ENCODE assay signal across 16 cellular contexts in genomic region chr5:141609044-141609443, GRCh38. TPM values are rescaled to one million over a fixed set of nuclear protein-coding genes. Genes with fewer than 3 reads are reported as not detected.
A peak's percentile ranks its signal among the peaks of the same experiment; 100 is the strongest.
DNase-seq lines count a peak whose midpoint lies in the region; ATAC-seq, FAIRE-seq and TF ChIP-seq lines count a peak whose summit lies in the region.
"Had no signal": no experiment of that assay in that cellular context is flagged by ENCODE, and none has a peak within 500 bp of the region (broad histone marks: within the 10 kb centered on the region; RNA-seq: fewer than 3 reads in every experiment).

No MANE protein-coding gene starts in this region.

- peak overlapping the region; percentile 3 for H3K4me3 ChIP-seq in CD8-positive, alpha-beta memory T cell (ENCODE audit: low read length)
- H3K4me3 ChIP-seq in HepG2 (replicated peaks in 1 of 3; ENCODE audit: insufficient read depth in 1 of 3, low read depth in 2 of 3, low read length in 3 of 3) (peak overlapping the region; percentile 24 to 49 (median 43); a peak in 5 of 6 replicates), tibial artery (no peak overlapping the region)

- H3K9me3 ChIP-seq in CD8-positive, alpha-beta memory T cell (ENCODE audit: low read length): no peaks in the 10 kb centered on the region
- no peaks in the 10 kb centered on the region for H3K9me3 ChIP-seq in HepG2 (ENCODE audit: low read length)
- no peaks in the 10 kb centered on the region for H3K9me3 ChIP-seq in tibial artery

- H3K27me3 ChIP-seq in CD8-positive, alpha-beta memory T cell (ENCODE audit: insufficient read depth, low read length, poor library complexity, severe bottlenecking): no peaks in the 10 kb centered on the region
- H3K27me3 ChIP-seq in HepG2 (ENCODE audit: control insufficient read depth in 1 of 2, insufficient read depth in 2 of 2, low read length in 2 of 2): no peaks in the 10 kb centered on the region
- H3K27me3 ChIP-seq in tibial artery: no peaks in the 10 kb centered on the region

- no peak for DNase-seq in CD8-positive, alpha-beta memory T cell
- no peak for DNase-seq in activated CD8-positive, alpha-beta T cell treated with anti-CD3 and anti-CD28 coated beads for 36 hours
- no peak for DNase-seq in HepG2 (ENCODE audit: low spot score)
- DNase-seq in hypothalamus (lab: John Stamatoyannopoulos, UW): no peak
- no peak for DNase-seq in LoVo (ENCODE audit: low spot score)
- DNase-seq in tibial artery: no peak
- DNase-seq in ureter (ENCODE audit: low spot score): no peak
- DNase-seq: effector CD4-positive, alpha-beta T cell; NCI-H187; NCI-H446; right cardiac atrium; stimulated activated CD4-positive, alpha-beta T cell treated with anti-CD3 and anti-CD28 coated beads, Interleukin-2, amount 100 ng/mL, for 24 hours had no signal

- no peaks in the 10 kb centered on the region; the same call in 1 of the 2 replicates for H4K20me1 ChIP-seq in HepG2 (ENCODE audit: insufficient read depth, low read length)

- no peak for TF ChIP-seq RAD21 in HepG2 (CRISPR knock-in tag; IDR thresholded peaks at IDR 0.05)

- intact Hi-C loops in activated CD8-positive, alpha-beta T cell treated with anti-CD3 and anti-CD28 coated beads for 36 hours (cut with micrococcal nuclease): no loop called here
- intact Hi-C loops in HepG2 (cut with micrococcal nuclease; ENCODE audit: unreplicated experiment) (no loop called here), tibial artery (cut with DNase I; ENCODE audit: low total_unique reads) (no loop called here)

- no peak for ATAC-seq in activated CD8-positive, alpha-beta T cell treated with anti-CD3 and anti-CD28 coated beads for 36 hours
- peak; percentile 23; the same call in 2 of the 3 replicates for ATAC-seq in HepG2
- ATAC-seq: right cardiac atrium, Right ventricle myocardium inferior had no signal

- POLR2A ChIA-PET in CD8-positive, alpha-beta memory T cell (lab: Charles Lee): interaction anchor here (0.6 to 6.3 kb wide), 3 partner anchors 9 to 107 kb away, joined by 5 to 70 read pairs (median 7); partner anchors contain the start of gene DIAPH1
- POLR2A ChIA-PET in activated CD8-positive, alpha-beta T cell treated with anti-CD3 and anti-CD28 coated beads for 36 hours (lab: Charles Lee): interaction anchor here (0.8 to 3.3 kb wide), 4 partner anchors 9 to 28 kb away, joined by 3 to 9 read pairs (median 8); partner anchors contain the start of genes DIAPH1, HDAC3 and RELL2
- POLR2A ChIA-PET in HepG2 (lab: Yijun Ruan, JAX): interaction anchor here (0.8 to 3.9 kb wide), 5 partner anchors 8 to 28 kb away, joined by 3 to 14 read pairs (median 5); partner anchors contain the start of genes DIAPH1, HDAC3 and RELL2

- no peak for TF ChIP-seq POLR2A in HepG2 (IDR thresholded peaks at IDR 0.05; ENCODE audit: insufficient read depth in 1 of 2, low read depth in 2 of 2, low read length in 2 of 2)

- H3K9me3 Mint-ChIP-seq in CD8-positive, alpha-beta memory T cell: no peaks in the 10 kb centered on the region
- H3K9me3 Mint-ChIP-seq in activated CD8-positive, alpha-beta T cell treated with anti-CD3 and anti-CD28 coated beads for 36 hours: no peaks in the 10 kb centered on the region

- no peak for FAIRE-seq in HepG2 (lab: Jason Lieb, UNC)
- FAIRE-seq: D721Med, G401.6 had no signal

- 10% methylated on average over 3 of the region's 3 CpGs for WGBS in HepG2 (ENCODE audit: low lambda C conversion rate)

- H2AFZ ChIP-seq in HepG2 (ENCODE audit: low read length): no peak overlapping the region

- CTCF ChIA-PET in CD8-positive, alpha-beta memory T cell (lab: Charles Lee): interaction anchor here (0.6 to 14.7 kb wide), 4 partner anchors 8 to 42 kb away, joined by 3 to 175 read pairs (median 30); partner anchors contain the start of genes DIAPH1, HDAC3 and RELL2
- CTCF ChIA-PET in activated CD8-positive, alpha-beta T cell treated with anti-CD3 and anti-CD28 coated beads for 36 hours (lab: Charles Lee): interaction anchor here (0.9 to 9.6 kb wide), 4 partner anchors 9 to 45 kb away, joined by 4 to 132 read pairs (median 26); partner anchors contain the start of genes DIAPH1 and RELL2
- CTCF ChIA-PET in HepG2 (lab: Yijun Ruan, JAX; ENCODE audit: low intra/inter-chr PET ratio, low total read pairs): interaction anchor here (0.9 kb wide), 1 partner anchor 17 kb away, joined by 4 read pairs; no protein-coding TSS in a partner anchor

- peak overlapping the region; percentile 51 for H3K9ac ChIP-seq in HepG2 (ENCODE audit: insufficient read depth, low read depth, low read length)

- peaks cover 90 to 94% (median 93%) of the 10 kb centered on the region in 3 donors for H3K4me1 Mint-ChIP-seq in CD8-positive, alpha-beta memory T cell
- peaks cover 83% of the 10 kb centered on the region for H3K4me1 Mint-ChIP-seq in activated CD8-positive, alpha-beta T cell treated with anti-CD3 and anti-CD28 coated beads for 36 hours (ENCODE audit: low read depth)

- H3K36me3 ChIP-seq in CD8-positive, alpha-beta memory T cell (ENCODE audit: insufficient read depth, low read length): peaks cover 3% of the 10 kb centered on the region
- no peaks in the 10 kb centered on the region for H3K36me3 ChIP-seq in HepG2 (replicated peaks in 1 of 2; ENCODE audit: control insufficient read depth in 1 of 2, insufficient read depth in 2 of 2, low read length in 2 of 2)
- no peaks in the 10 kb centered on the region for H3K36me3 ChIP-seq in tibial artery

- peaks cover 91% of the 10 kb centered on the region for H3K4me1 ChIP-seq in CD8-positive, alpha-beta memory T cell (ENCODE audit: insufficient read depth, low read length)
- peaks cover 91% of the 10 kb centered on the region for H3K4me1 ChIP-seq in HepG2 (ENCODE audit: insufficient read depth, low read length)
- peaks cover 0 to 39% (median 21%) of the 10 kb centered on the region in 4 donors for H3K4me1 ChIP-seq in tibial artery

- H3K36me3 Mint-ChIP-seq in CD8-positive, alpha-beta memory T cell: peaks cover 0 to 31% (median 12%) of the 10 kb centered on the region in 3 donors
- H3K36me3 Mint-ChIP-seq in activated CD8-positive, alpha-beta T cell treated with anti-CD3 and anti-CD28 coated beads for 36 hours (ENCODE audit: low read depth): peaks cover 30% of the 10 kb centered on the region

- no peak for TF ChIP-seq EP300 in HepG2 (IDR thresholded peaks at IDR 0.05; ENCODE audit: low read depth in 2 of 2, low read length in 2 of 2)
- no peak for TF ChIP-seq EP300 in HepG2 (CRISPR knock-in tag; IDR thresholded peaks at IDR 0.05; ENCODE audit: borderline replicate concordance)

- peaks cover 91% of the 10 kb centered on the region for H3K79me2 ChIP-seq in HepG2 (ENCODE audit: insufficient read depth, low read length)

- no TSS peak for BruUV-seq in HepG2 (replicated peaks; lab: Mats Ljungman, UMichigan)

- H3K27me3 Mint-ChIP-seq in CD8-positive, alpha-beta memory T cell: no peaks in the 10 kb centered on the region
- H3K27me3 Mint-ChIP-seq in activated CD8-positive, alpha-beta T cell treated with anti-CD3 and anti-CD28 coated beads for 36 hours: no peaks in the 10 kb centered on the region

- peak overlapping the region in 4 of 7 donors; percentile 38 to 72 (median 60) for H3K4me3 Mint-ChIP-seq in CD8-positive, alpha-beta memory T cell
- no peak overlapping the region for H3K4me3 Mint-ChIP-seq in activated CD8-positive, alpha-beta T cell treated with anti-CD3 and anti-CD28 coated beads for 36 hours

- peak overlapping the region; percentile 81 for H3K4me2 ChIP-seq in HepG2 (ENCODE audit: low read depth, low read length)

- no peak for TF ChIP-seq CTCF in 22Rv1 (IDR thresholded peaks at IDR 0.05)
- TF ChIP-seq CTCF in activated CD8-positive, alpha-beta T cell treated with anti-CD3 and anti-CD28 coated beads for 36 hours (IDR thresholded peaks at IDR 0.05): no peak
- TF ChIP-seq CTCF in HepG2 (CRISPR knock-in tag; IDR thresholded peaks at IDR 0.05): no peak
- TF ChIP-seq CTCF in tibial artery (IDR thresholded peaks at IDR 0.05): no peak

- in situ Hi-C loops in HepG2 (cut with HindIII; ENCODE audit: extremely low pct_ligation_motif_present, low pct_unique_long_range_greater_than_20kb): no loop called here

- H3K27ac ChIP-seq in 22Rv1 (peak overlapping the region; percentile 56), HepG2 (ENCODE audit: extremely low read length, insufficient read depth, low read length) (peak overlapping the region; percentile 78), tibial artery (no peak overlapping the region)
- H3K27ac ChIP-seq in CD8-positive, alpha-beta memory T cell (ENCODE audit: low read depth, low read length): no peak overlapping the region

- H3K27ac Mint-ChIP-seq in CD8-positive, alpha-beta memory T cell: peak overlapping the region in 6 of 8 donors; percentile 78 to 99 (median 89)
- H3K27ac Mint-ChIP-seq in activated CD8-positive, alpha-beta T cell treated with anti-CD3 and anti-CD28 coated beads for 36 hours: peak overlapping the region; percentile 94

RNA-seq across cellular contexts. Expression of gene DIAPH1, which starts 9.8 kb away (rescaled TPM):
- 100 to 1,000 TPM; 212 to 217 TPM for total RNA-seq in CD8-positive, alpha-beta memory T cell
- 151 TPM for polyA plus RNA-seq in CD8-positive, alpha-beta memory T cell
- total RNA-seq in activated CD8-positive, alpha-beta T cell treated with anti-CD3 and anti-CD28 coated beads for 36 hours: 100 to 1,000 TPM; 209 to 218 TPM
- total RNA-seq in HepG2 (2016; rRNA removed; fragmentation: Illumina TruSeq; extraction: Trizol): 28.5 and 33.9 TPM in 2 replicates
- total RNA-seq in HepG2 (2016; cell fraction: cytosol; rRNA removed; fragmentation: Illumina TruSeq; extraction: Trizol; ENCODE audit: low read depth): 16.5 and 21.3 TPM in 2 replicates
- 24.1 and 31.9 TPM in 2 replicates for total RNA-seq in HepG2 (2016; cell fraction: insoluble cytoplasmic fraction; rRNA removed; fragmentation: Illumina TruSeq; extraction: Trizol)
- total RNA-seq in HepG2 (2016; cell fraction: membrane; rRNA removed; fragmentation: Illumina TruSeq; extraction: Trizol): 20.9 and 21.2 TPM in 2 replicates
- 95.2 and 104 TPM in 2 replicates for total RNA-seq in HepG2 (2016; cell fraction: nucleus; rRNA removed; fragmentation: Illumina TruSeq; extraction: Trizol)
- 25.1 and 33.2 TPM in 2 replicates for polyA plus RNA-seq in HepG2 (2011; rRNA removed)
- polyA plus RNA-seq in HepG2 (2011; cell fraction: cytosol; rRNA removed): 18.7 and 25.7 TPM in 2 replicates
- 126 and 140 TPM in 2 replicates for polyA plus RNA-seq in HepG2 (2011; cell fraction: nucleus; rRNA removed)
- 45.7 and 49.8 TPM in 2 replicates for polyA plus RNA-seq in HepG2 (2012)
- polyA plus RNA-seq in HepG2 (2016; cell fraction: cytosol; fragmentation: Illumina TruSeq; extraction: Trizol; ENCODE audit: low read depth): 5.1 and 6.3 TPM in 2 replicates
- 24.9 and 33.0 TPM in 2 replicates for polyA plus RNA-seq in HepG2 (2016; cell fraction: insoluble cytoplasmic fraction; fragmentation: Illumina TruSeq; extraction: Trizol; ENCODE audit: low read depth)
- polyA plus RNA-seq in HepG2 (2016; cell fraction: membrane; fragmentation: Illumina TruSeq; extraction: Trizol; ENCODE audit: low read depth): 7.9 and 10.1 TPM in 2 replicates
- polyA plus RNA-seq in HepG2 (2016; cell fraction: nucleus; fragmentation: Illumina TruSeq; extraction: Trizol; ENCODE audit: insufficient read depth, low read depth): 123 and 124 TPM in 2 replicates
- polyA minus RNA-seq in HepG2 (2011; rRNA and poly(A)+ RNA removed; ENCODE audit: low replicate concordance): 105 and 207 TPM in 2 replicates
- 30.1 and 34.9 TPM in 2 replicates for polyA minus RNA-seq in HepG2 (2011; cell fraction: cytosol; rRNA and poly(A)+ RNA removed)
- 129 and 140 TPM in 2 replicates for polyA minus RNA-seq in HepG2 (2011; cell fraction: nucleus; rRNA and poly(A)+ RNA removed)
- 86.5 TPM for total RNA-seq in ureter

RNA-seq across cellular contexts. Expression of gene HDAC3, which starts 27.6 kb away (rescaled TPM):
- 10 to 100 TPM; 74.8 to 78.6 TPM for total RNA-seq in CD8-positive, alpha-beta memory T cell
- polyA plus RNA-seq in CD8-positive, alpha-beta memory T cell: 92.8 TPM
- total RNA-seq in activated CD8-positive, alpha-beta T cell treated with anti-CD3 and anti-CD28 coated beads for 36 hours: 10 to 100 TPM; 94.8 to 98.3 TPM
- 83.9 and 84.0 TPM in 2 replicates for total RNA-seq in HepG2 (2016; rRNA removed; fragmentation: Illumina TruSeq; extraction: Trizol)
- total RNA-seq in HepG2 (2016; cell fraction: cytosol; rRNA removed; fragmentation: Illumina TruSeq; extraction: Trizol; ENCODE audit: low read depth): 89.0 and 95.8 TPM in 2 replicates
- total RNA-seq in HepG2 (2016; cell fraction: insoluble cytoplasmic fraction; rRNA removed; fragmentation: Illumina TruSeq; extraction: Trizol): 75.9 and 87.3 TPM in 2 replicates
- total RNA-seq in HepG2 (2016; cell fraction: membrane; rRNA removed; fragmentation: Illumina TruSeq; extraction: Trizol): 136 and 149 TPM in 2 replicates
- 60.2 and 60.8 TPM in 2 replicates for total RNA-seq in HepG2 (2016; cell fraction: nucleus; rRNA removed; fragmentation: Illumina TruSeq; extraction: Trizol)
- polyA plus RNA-seq in HepG2 (2011; rRNA removed): 90.0 and 94.1 TPM in 2 replicates
- 84.3 and 85.4 TPM in 2 replicates for polyA plus RNA-seq in HepG2 (2011; cell fraction: cytosol; rRNA removed)
- 161 and 166 TPM in 2 replicates for polyA plus RNA-seq in HepG2 (2011; cell fraction: nucleus; rRNA removed)
- polyA plus RNA-seq in HepG2 (2012): 55.1 and 57.0 TPM in 2 replicates
- 93.9 and 113 TPM in 2 replicates for polyA plus RNA-seq in HepG2 (2016; cell fraction: cytosol; fragmentation: Illumina TruSeq; extraction: Trizol; ENCODE audit: low read depth)
- polyA plus RNA-seq in HepG2 (2016; cell fraction: insoluble cytoplasmic fraction; fragmentation: Illumina TruSeq; extraction: Trizol; ENCODE audit: low read depth): 80.8 and 88.3 TPM in 2 replicates
- 128 and 150 TPM in 2 replicates for polyA plus RNA-seq in HepG2 (2016; cell fraction: membrane; fragmentation: Illumina TruSeq; extraction: Trizol; ENCODE audit: low read depth)
- polyA plus RNA-seq in HepG2 (2016; cell fraction: nucleus; fragmentation: Illumina TruSeq; extraction: Trizol; ENCODE audit: insufficient read depth, low read depth): 126 and 133 TPM in 2 replicates
- 103 and 109 TPM in 2 replicates for polyA minus RNA-seq in HepG2 (2011; rRNA and poly(A)+ RNA removed; ENCODE audit: low replicate concordance)
- 38.4 TPM in 2 replicates for polyA minus RNA-seq in HepG2 (2011; cell fraction: cytosol; rRNA and poly(A)+ RNA removed)
- polyA minus RNA-seq in HepG2 (2011; cell fraction: nucleus; rRNA and poly(A)+ RNA removed): 73.1 TPM in 2 replicates
- total RNA-seq in ureter: 56.0 TPM

RNA-seq across cellular contexts. Expression of gene RELL2, which starts 27.8 kb away (rescaled TPM):
- 10 to 100 TPM; 24.8 to 26.2 TPM for total RNA-seq in CD8-positive, alpha-beta memory T cell
- 3.7 TPM for polyA plus RNA-seq in CD8-positive, alpha-beta memory T cell
- 10 to 100 TPM; 31.4 to 35.6 TPM for total RNA-seq in activated CD8-positive, alpha-beta T cell treated with anti-CD3 and anti-CD28 coated beads for 36 hours
- 5.2 and 8.3 TPM in 2 replicates for total RNA-seq in HepG2 (2016; rRNA removed; fragmentation: Illumina TruSeq; extraction: Trizol)
- 4.3 and 4.9 TPM in 2 replicates for total RNA-seq in HepG2 (2016; cell fraction: cytosol; rRNA removed; fragmentation: Illumina TruSeq; extraction: Trizol; ENCODE audit: low read depth)
- 5.4 and 6.7 TPM in 2 replicates for total RNA-seq in HepG2 (2016; cell fraction: insoluble cytoplasmic fraction; rRNA removed; fragmentation: Illumina TruSeq; extraction: Trizol)
- 9.5 and 10.1 TPM in 2 replicates for total RNA-seq in HepG2 (2016; cell fraction: membrane; rRNA removed; fragmentation: Illumina TruSeq; extraction: Trizol)
- 6.6 and 7.9 TPM in 2 replicates for total RNA-seq in HepG2 (2016; cell fraction: nucleus; rRNA removed; fragmentation: Illumina TruSeq; extraction: Trizol)
- polyA plus RNA-seq in HepG2 (2011; rRNA removed): 6.4 and 9.9 TPM in 2 replicates
- polyA plus RNA-seq in HepG2 (2011; cell fraction: cytosol; rRNA removed): 6.7 and 9.8 TPM in 2 replicates
- polyA plus RNA-seq in HepG2 (2011; cell fraction: nucleus; rRNA removed): 46.2 and 47.3 TPM in 2 replicates
- polyA plus RNA-seq in HepG2 (2012): 2.0 and 3.6 TPM in 2 replicates
- 5.7 and 6.7 TPM in 2 replicates for polyA plus RNA-seq in HepG2 (2016; cell fraction: cytosol; fragmentation: Illumina TruSeq; extraction: Trizol; ENCODE audit: low read depth)
- polyA plus RNA-seq in HepG2 (2016; cell fraction: insoluble cytoplasmic fraction; fragmentation: Illumina TruSeq; extraction: Trizol; ENCODE audit: low read depth): 5.5 and 6.8 TPM in 2 replicates
- polyA plus RNA-seq in HepG2 (2016; cell fraction: membrane; fragmentation: Illumina TruSeq; extraction: Trizol; ENCODE audit: low read depth): 10.5 and 11.3 TPM in 2 replicates
- polyA plus RNA-seq in HepG2 (2016; cell fraction: nucleus; fragmentation: Illumina TruSeq; extraction: Trizol; ENCODE audit: insufficient read depth, low read depth): 21.1 and 22.8 TPM in 2 replicates
- polyA minus RNA-seq in HepG2 (2011; rRNA and poly(A)+ RNA removed; ENCODE audit: low replicate concordance): 0.84 and 5.2 TPM in 2 replicates
- polyA minus RNA-seq in HepG2 (2011; cell fraction: cytosol; rRNA and poly(A)+ RNA removed): 1.8 and 2.8 TPM in 2 replicates
- polyA minus RNA-seq in HepG2 (2011; cell fraction: nucleus; rRNA and poly(A)+ RNA removed): 7.8 and 10.2 TPM in 2 replicates
- 4.4 TPM for total RNA-seq in ureter

RNA-seq across cellular contexts. Expression of gene FCHSD1, which starts 42.2 kb away (rescaled TPM):
- total RNA-seq in CD8-positive, alpha-beta memory T cell: 10 to 100 TPM; 31.1 to 33.7 TPM
- polyA plus RNA-seq in CD8-positive, alpha-beta memory T cell: 14.6 TPM
- 10 to 100 TPM; 30.1 to 31.8 TPM for total RNA-seq in activated CD8-positive, alpha-beta T cell treated with anti-CD3 and anti-CD28 coated beads for 36 hours
- total RNA-seq in HepG2 (2016; rRNA removed; fragmentation: Illumina TruSeq; extraction: Trizol) (3.6 and 5.5 TPM in 2 replicates), ureter (33.5 TPM)
- total RNA-seq in HepG2 (2016; cell fraction: cytosol; rRNA removed; fragmentation: Illumina TruSeq; extraction: Trizol; ENCODE audit: low read depth): 1.8 and 2.5 TPM in 2 replicates
- 3.8 and 9.1 TPM in 2 replicates for total RNA-seq in HepG2 (2016; cell fraction: insoluble cytoplasmic fraction; rRNA removed; fragmentation: Illumina TruSeq; extraction: Trizol)
- total RNA-seq in HepG2 (2016; cell fraction: membrane; rRNA removed; fragmentation: Illumina TruSeq; extraction: Trizol): 1.0 and 1.4 TPM in 2 replicates
- 11.4 and 14.4 TPM in 2 replicates for total RNA-seq in HepG2 (2016; cell fraction: nucleus; rRNA removed; fragmentation: Illumina TruSeq; extraction: Trizol)
- 15.4 and 20.7 TPM in 2 replicates for polyA plus RNA-seq in HepG2 (2011; rRNA removed)
- 5.5 and 7.5 TPM in 2 replicates for polyA plus RNA-seq in HepG2 (2011; cell fraction: cytosol; rRNA removed)
- polyA plus RNA-seq in HepG2 (2011; cell fraction: nucleus; rRNA removed): 160 and 175 TPM in 2 replicates
- polyA plus RNA-seq in HepG2 (2012): 10.0 and 11.9 TPM in 2 replicates
- polyA plus RNA-seq in HepG2 (2016; cell fraction: cytosol; fragmentation: Illumina TruSeq; extraction: Trizol; ENCODE audit: low read depth): 0.36 and 0.44 TPM in 2 replicates
- polyA plus RNA-seq in HepG2 (2016; cell fraction: insoluble cytoplasmic fraction; fragmentation: Illumina TruSeq; extraction: Trizol; ENCODE audit: low read depth): 2.3 and 3.2 TPM in 2 replicates
- 0.33 and 0.88 TPM in 2 replicates for polyA plus RNA-seq in HepG2 (2016; cell fraction: membrane; fragmentation: Illumina TruSeq; extraction: Trizol; ENCODE audit: low read depth)
- polyA plus RNA-seq in HepG2 (2016; cell fraction: nucleus; fragmentation: Illumina TruSeq; extraction: Trizol; ENCODE audit: insufficient read depth, low read depth): 29.0 and 35.7 TPM in 2 replicates
- 7.2 and 9.9 TPM in 2 replicates for polyA minus RNA-seq in HepG2 (2011; rRNA and poly(A)+ RNA removed; ENCODE audit: low replicate concordance)
- polyA minus RNA-seq in HepG2 (2011; cell fraction: cytosol; rRNA and poly(A)+ RNA removed): 4.6 and 5.0 TPM in 2 replicates
- polyA minus RNA-seq in HepG2 (2011; cell fraction: nucleus; rRNA and poly(A)+ RNA removed): 29.2 and 32.2 TPM in 2 replicates

Comparison
In these comparisons a context has a peak if more than half of its experiments do, and no peak if none do; other contexts are left out.
1. H3K27ac ChIP-seq: peak in 22Rv1 (single experiment) and HepG2 (single experiment); none in CD8-positive, alpha-beta memory T cell (single experiment) and tibial artery (0 of 2).
2. H3K4me3 ChIP-seq: peak in CD8-positive, alpha-beta memory T cell (single experiment) and HepG2 (3 of 3); none in tibial artery (0 of 2).